ENCODE assay signal across 8 cellular contexts in the genomic region with DNA sequence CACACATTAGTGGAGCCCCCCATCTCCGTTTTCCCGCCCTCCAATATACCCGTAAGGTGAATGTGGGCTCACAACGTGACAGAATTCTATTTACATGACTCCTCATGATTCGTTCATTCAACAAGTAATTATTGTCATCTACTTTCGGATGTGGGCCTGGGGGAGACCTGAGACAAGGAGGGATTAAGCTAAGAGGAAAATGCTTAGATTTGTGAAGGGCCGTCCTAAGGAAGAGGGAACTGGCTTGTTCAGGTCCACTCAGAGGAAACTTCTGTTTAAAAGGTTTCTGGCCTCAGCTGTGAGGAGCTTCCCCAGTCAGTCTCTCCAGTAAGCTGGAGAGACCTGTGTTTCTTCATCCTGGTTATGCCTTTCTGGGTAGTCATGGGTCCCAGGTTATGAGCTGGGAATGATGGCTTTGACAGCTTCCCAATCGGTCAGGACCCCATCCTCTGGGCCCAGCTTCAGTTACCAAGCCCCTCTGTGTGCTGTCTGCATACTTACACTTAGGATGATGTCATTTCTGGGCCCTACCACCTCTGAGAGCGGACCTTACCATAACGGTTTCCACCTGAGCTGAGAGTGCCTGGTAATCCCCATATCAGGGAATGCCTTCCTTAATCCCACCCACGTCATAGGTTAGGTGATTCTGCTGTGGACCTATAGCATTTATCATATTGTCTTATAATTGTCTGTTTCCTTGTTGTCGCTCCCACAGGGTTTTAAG. TPM values are rescaled to one million over a fixed set of nuclear protein-coding genes. Genes with fewer than 3 reads are reported as not detected.
DNase-seq lines count a peak whose midpoint lies in the region; ATAC-seq and TF ChIP-seq lines count a peak whose summit lies in the region.

No MANE protein-coding gene starts in this region.

- TF ChIP-seq CTCF in HL-60 (IDR thresholded peaks at IDR 0.05; ENCODE audit: insufficient read depth, low read length) (no peak), astrocyte of the cerebellum (IDR thresholded peaks at IDR 0.05; ENCODE audit: low read depth, low read length, missing control alignments) (no peak), right atrium auricular region (IDR thresholded peaks at IDR 0.05) (no peak)

- peak overlapping the region; percentile 36 for H3K4me2 ChIP-seq in BLaER1

- peaks cover 18% of the 10 kb centered on the region; the same call in 1 of the 2 replicates for H3K36me3 ChIP-seq in BLaER1
- no peaks in the 10 kb centered on the region for H3K36me3 ChIP-seq in muscle layer of duodenum (ENCODE audit: control insufficient read depth in 1 of 2, insufficient read depth in 2 of 2, low read length in 2 of 2)
- no peaks in the 10 kb centered on the region for H3K36me3 ChIP-seq in right atrium auricular region

- in situ Hi-C loops in astrocyte of the cerebellum (cut with HindIII; ENCODE audit: low sequenced_read_pairs), result no loop called here

- H3K9me3 ChIP-seq in BLaER1 (no peaks in the 10 kb centered on the region), muscle layer of duodenum (ENCODE audit: control insufficient read depth in 1 of 2, low read length in 2 of 2) (no peaks in the 10 kb centered on the region), right atrium auricular region (no peaks in the 10 kb centered on the region)

- H3K4me3 ChIP-seq in BLaER1, result peak overlapping the region; percentile 92; the same call in 1 of the 2 replicates
- peak overlapping the region; percentile 28 for H3K4me3 ChIP-seq in HL-60 (replicated peaks; ENCODE audit: insufficient read depth, low read length)
- H3K4me3 ChIP-seq in astrocyte of the cerebellum (ENCODE audit: low read depth, low read length), result peak overlapping the region; percentile 82
- H3K4me3 ChIP-seq in muscle layer of duodenum (ENCODE audit: low read depth in 1 of 2, low read length in 2 of 2), result peak overlapping the region; percentile 51 to 99
- peak overlapping the region in 1 of 2 donors; percentile 94 for H3K4me3 ChIP-seq in right atrium auricular region

- no peak for ATAC-seq in HG03571 (IDR thresholded peaks at IDR 0.05; ENCODE audit: unreplicated experiment)
- ATAC-seq in HG03565 (IDR thresholded peaks at IDR 0.05; ENCODE audit: unreplicated experiment), result no peak
- ATAC-seq in HG02852 (IDR thresholded peaks at IDR 0.05; ENCODE audit: unreplicated experiment), result no peak

- DNase-seq in HL-60 (ENCODE audit: low read depth in 1 of 2, low spot score in 1 of 2) (peak; percentile 9 to 18), astrocyte of the cerebellum (ENCODE audit: low read depth) (no peak), right atrium auricular region (ENCODE audit: low spot score) (no peak)

- H3K9ac ChIP-seq in BLaER1, result no peak overlapping the region

- no peaks in the 10 kb centered on the region for H3K27me3 ChIP-seq in BLaER1
- H3K27me3 ChIP-seq in HL-60 (ENCODE audit: insufficient read depth, poor library complexity, severe bottlenecking), result no peaks in the 10 kb centered on the region
- no peaks in the 10 kb centered on the region for H3K27me3 ChIP-seq in muscle layer of duodenum (ENCODE audit: low read depth, low read length)
- H3K27me3 ChIP-seq in right atrium auricular region, result no peaks in the 10 kb centered on the region

- peaks cover 20% of the 10 kb centered on the region for H3K4me1 ChIP-seq in BLaER1
- peaks cover 6 to 20% of the 10 kb centered on the region in 2 donors for H3K4me1 ChIP-seq in muscle layer of duodenum (ENCODE audit: control insufficient read depth in 1 of 2, insufficient read depth in 2 of 2, low read length in 2 of 2)
- H3K4me1 ChIP-seq in right atrium auricular region, result peaks cover 0 to 19% of the 10 kb centered on the region in 2 donors

- H3K27ac ChIP-seq in BLaER1 (no peak overlapping the region), HL-60 (replicated peaks) (no peak overlapping the region), muscle layer of duodenum (ENCODE audit: low read length) (no peak overlapping the region), right atrium auricular region (no peak overlapping the region)

- peaks cover 7% of the 10 kb centered on the region; the same call in 1 of the 2 replicates for H4K20me1 ChIP-seq in BLaER1

RNA-seq across cellular contexts. Expression of a gene that starts 0.7 kb away (rescaled TPM):
- 10 to 100 TPM; 38.0 to 40.4 TPM for total RNA-seq in right atrium auricular region

RNA-seq across cellular contexts. Expression of a gene that starts 49.3 kb away (rescaled TPM):
- total RNA-seq in right atrium auricular region, result 10 to 100 TPM; 76.1 to 91.6 TPM

Comparison
In these comparisons a context has a peak if more than half of its experiments do, and no peak if none do; other contexts are left out.
1. DNase-seq: peak in HL-60 (2 of 2); none in astrocyte of the cerebellum (single experiment) and right atrium auricular region (single experiment).